8 cellular contexts compared by ENCODE assay signal in the genomic region with DNA sequence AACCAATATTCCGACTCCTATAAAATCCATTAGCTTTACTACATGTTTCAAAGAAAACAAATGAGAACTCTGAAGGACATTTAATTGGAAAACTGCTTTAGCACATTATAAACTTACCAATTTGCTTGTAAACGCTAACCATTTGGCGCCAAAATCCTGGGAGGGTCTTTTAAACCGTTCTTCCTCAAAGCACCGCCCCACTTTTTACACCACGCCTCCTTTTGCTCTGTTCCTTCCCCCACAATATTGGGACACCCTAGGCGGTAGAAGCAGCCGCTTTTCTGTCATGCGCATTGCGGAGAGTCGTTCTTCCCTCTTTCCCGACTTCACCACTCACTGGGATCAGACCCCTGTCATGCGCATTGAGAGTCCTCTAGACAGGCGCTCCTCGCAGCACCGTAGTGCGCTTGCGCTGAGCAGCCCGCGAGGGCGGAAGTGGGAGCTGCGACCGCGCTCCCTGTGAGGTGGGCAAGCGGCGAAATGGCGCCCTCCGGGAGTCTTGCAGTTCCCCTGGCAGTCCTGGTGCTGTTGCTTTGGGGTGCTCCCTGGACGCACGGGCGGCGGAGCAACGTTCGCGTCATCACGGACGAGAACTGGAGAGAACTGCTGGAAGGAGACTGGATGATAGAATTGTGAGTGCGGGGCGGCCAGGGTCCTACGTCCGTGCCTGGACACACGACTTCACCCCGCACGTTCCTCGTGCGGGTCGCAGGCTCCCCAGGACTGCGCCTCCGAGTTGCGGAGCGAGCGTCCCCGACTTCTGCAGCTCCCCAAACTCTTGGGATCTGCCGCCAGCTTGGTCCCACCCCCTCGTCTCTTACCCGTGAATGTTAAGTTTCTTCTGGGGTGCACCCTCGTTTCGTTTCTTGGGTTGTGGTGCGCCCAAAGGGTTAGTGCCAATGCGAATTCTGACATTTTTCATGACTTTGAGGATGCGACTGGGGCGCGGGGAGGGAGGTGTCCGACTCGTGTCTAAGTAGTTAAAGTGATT. TPM values are rescaled to one million over a fixed set of nuclear protein-coding genes. Genes with fewer than 3 reads are reported as not detected.
DNase-seq lines count a peak whose midpoint lies in the region; ATAC-seq, FAIRE-seq and TF ChIP-seq lines count a peak whose summit lies in the region.

A gene with protein sequence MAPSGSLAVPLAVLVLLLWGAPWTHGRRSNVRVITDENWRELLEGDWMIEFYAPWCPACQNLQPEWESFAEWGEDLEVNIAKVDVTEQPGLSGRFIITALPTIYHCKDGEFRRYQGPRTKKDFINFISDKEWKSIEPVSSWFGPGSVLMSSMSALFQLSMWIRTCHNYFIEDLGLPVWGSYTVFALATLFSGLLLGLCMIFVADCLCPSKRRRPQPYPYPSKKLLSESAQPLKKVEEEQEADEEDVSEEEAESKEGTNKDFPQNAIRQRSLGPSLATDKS (plus strand): TSS at position 435 of the 991 bp plus-strand sequence. CDS start 46 bp downstream, at position 481.

- no peak for TF ChIP-seq EP300 in A549 (IDR thresholded peaks at IDR 0.05)
- peak in 1 of 4 donors; percentile 7 for TF ChIP-seq EP300 in sigmoid colon (IDR thresholded peaks at IDR 0.05)

- H3K4me1 ChIP-seq in A549, result peaks cover 24% of the 10 kb centered on the region; the same call in 2 of the 3 replicates
- H3K4me1 ChIP-seq in sigmoid colon, result peaks cover 0 to 25% (median 20%) of the 10 kb centered on the region in 4 donors

- CTCF ChIA-PET in A549 (lab: Yijun Ruan, JAX), result interaction anchor here (0.7 to 1.4 kb wide), 7 partner anchors 10 to 286 kb away, joined by 3 to 6 read pairs (median 3); no protein-coding TSS in a partner anchor

- peak within 1 kb of the TSS; percentile 94 for H3K27ac ChIP-seq in A549
- peak within 1 kb of the TSS; percentile 38 for H3K27ac ChIP-seq in brain microvascular endothelial cell
- H3K27ac ChIP-seq in sigmoid colon, result peak within 1 kb of the TSS; percentile 85 to 88 (median 86)

- TF ChIP-seq CTCF in A549 (IDR thresholded peaks at IDR 0.05) (no peak), brain microvascular endothelial cell (IDR thresholded peaks at IDR 0.05; ENCODE audit: low read depth, low read length, missing control alignments) (peak; percentile 14), sigmoid colon (IDR thresholded peaks at IDR 0.05) (no peak)

- DNase-seq in A549 (ENCODE audit: low read depth in 1 of 2, low spot score in 1 of 2) (peak; percentile 99 to 100), NCI-H2107 treated with DMSO at 0.1 percent for 48 hours (lab: John Stamatoyannopoulos, UW; ENCODE audit: unreplicated experiment) (peak; percentile 100), brain microvascular endothelial cell (peak; percentile 98), iPS DF 4.7 (ENCODE audit: extremely low read depth, low spot score) (peak; percentile 99), sigmoid colon (peak; percentile 99)

- WGBS in A549 (ENCODE audit: missing lambda C conversion rate), result 1% methylated on average over 63 of the region's 65 CpGs
- WGBS in sigmoid colon, 2 donors, result 0 to 1% methylated on average over 65 of the region's 65 CpGs

- H3K9me3 ChIP-seq in A549, result no peaks in the 10 kb centered on the region
- H3K9me3 ChIP-seq in sigmoid colon, result no peaks in the 10 kb centered on the region

- TF ChIP-seq RAD21 in A549 (conservative IDR thresholded peaks at IDR 0.05 in 1 of 2, IDR thresholded peaks at IDR 0.05 in 1 of 2), result no peak

- peaks cover 3% of the 10 kb centered on the region for H3K36me3 ChIP-seq in brain microvascular endothelial cell (replicated peaks)
- H3K36me3 ChIP-seq in sigmoid colon, result no peaks in the 10 kb centered on the region

- H3K4me3 ChIP-seq in A549 (peak within 1 kb of the TSS; percentile 95), brain microvascular endothelial cell (ENCODE audit: low read depth, low read length) (peak within 1 kb of the TSS; percentile 83), sigmoid colon (peak within 1 kb of the TSS; percentile 81 to 97 (median 91))

- intact Hi-C loops in sigmoid colon (cut with DNase I), result loop anchor here (5.0 to 10.0 kb wide), 2 partner anchors 412 to 1315 kb away; a partner anchor contains a TSS

- TF ChIP-seq POLR2A in A549 (IDR thresholded peaks at IDR 0.05; ENCODE audit: low read length) (peak; percentile 98), sigmoid colon (IDR thresholded peaks at IDR 0.05) (peak; percentile 81 to 84)

- in situ Hi-C loops in brain microvascular endothelial cell (cut with HindIII; ENCODE audit: low pct_ligation_motif_present, low sequenced_read_pairs), result no loop called here

- H3K4me2 ChIP-seq in A549, result peak within 1 kb of the TSS; percentile 75

- no peaks in the 10 kb centered on the region for H3K27me3 ChIP-seq in brain microvascular endothelial cell (replicated peaks)
- no peaks in the 10 kb centered on the region for H3K27me3 ChIP-seq in sigmoid colon

- POLR2A ChIA-PET in A549 (lab: Yijun Ruan, JAX), result interaction anchor here (0.7 to 1.8 kb wide), 5 partner anchors 23 to 296 kb away, joined by 3 to 14 read pairs (median 5); a partner anchor contains a TSS

- FAIRE-seq in A549 (lab: Jason Lieb, UNC) (peak; percentile 98), TTC549 (lab: Jason Lieb, UNC) (peak; percentile 95)

- ATAC-seq in A549 (peak; percentile 97 to 98), GM18858 (IDR thresholded peaks at IDR 0.05; ENCODE audit: unreplicated experiment) (peak; percentile 89), HG03066 (IDR thresholded peaks at IDR 0.05; ENCODE audit: low read depth, unreplicated experiment) (peak; percentile 85)

TF ChIP-seq in A549, 52 proteins besides CTCF, POLR2A, EP300 and RAD21 (continues in another document):
- TF ChIP-seq, protein P1, sequence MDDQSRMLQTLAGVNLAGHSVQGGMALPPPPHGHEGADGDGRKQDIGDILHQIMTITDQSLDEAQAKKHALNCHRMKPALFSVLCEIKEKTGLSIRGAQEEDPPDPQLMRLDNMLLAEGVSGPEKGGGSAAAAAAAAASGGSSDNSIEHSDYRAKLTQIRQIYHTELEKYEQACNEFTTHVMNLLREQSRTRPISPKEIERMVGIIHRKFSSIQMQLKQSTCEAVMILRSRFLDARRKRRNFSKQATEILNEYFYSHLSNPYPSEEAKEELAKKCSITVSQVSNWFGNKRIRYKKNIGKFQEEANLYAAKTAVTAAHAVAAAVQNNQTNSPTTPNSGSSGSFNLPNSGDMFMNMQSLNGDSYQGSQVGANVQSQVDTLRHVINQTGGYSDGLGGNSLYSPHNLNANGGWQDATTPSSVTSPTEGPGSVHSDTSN (IDR thresholded peaks at IDR 0.05), result no peak
- TF ChIP-seq HOXA7 (CRISPR knock-in tag; IDR thresholded peaks at IDR 0.05) (no peak), POLR2AphosphoS2 (conservative IDR thresholded peaks at IDR 0.05; ENCODE audit: low read length) (no peak), CBX8 (IDR thresholded peaks at IDR 0.05) (no peak), FOXS1 (CRISPR knock-in tag; IDR thresholded peaks at IDR 0.05) (no peak), MAFK (IDR thresholded peaks at IDR 0.05; ENCODE audit: partially characterized antibody) (no peak)
- TF ChIP-seq, protein P2, sequence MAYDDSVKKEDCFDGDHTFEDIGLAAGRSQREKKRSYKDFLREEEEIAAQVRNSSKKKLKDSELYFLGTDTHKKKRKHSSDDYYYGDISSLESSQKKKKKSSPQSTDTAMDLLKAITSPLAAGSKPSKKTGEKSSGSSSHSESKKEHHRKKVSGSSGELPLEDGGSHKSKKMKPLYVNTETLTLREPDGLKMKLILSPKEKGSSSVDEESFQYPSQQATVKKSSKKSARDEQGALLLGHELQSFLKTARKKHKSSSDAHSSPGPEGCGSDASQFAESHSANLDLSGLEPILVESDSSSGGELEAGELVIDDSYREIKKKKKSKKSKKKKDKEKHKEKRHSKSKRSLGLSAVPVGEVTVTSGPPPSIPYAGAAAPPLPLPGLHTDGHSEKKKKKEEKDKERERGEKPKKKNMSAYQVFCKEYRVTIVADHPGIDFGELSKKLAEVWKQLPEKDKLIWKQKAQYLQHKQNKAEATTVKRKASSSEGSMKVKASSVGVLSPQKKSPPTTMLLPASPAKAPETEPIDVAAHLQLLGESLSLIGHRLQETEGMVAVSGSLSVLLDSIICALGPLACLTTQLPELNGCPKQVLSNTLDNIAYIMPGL (CRISPR knock-in tag; IDR thresholded peaks at IDR 0.05; ENCODE audit: borderline replicate concordance), result no peak
- TF ChIP-seq, protein P3, sequence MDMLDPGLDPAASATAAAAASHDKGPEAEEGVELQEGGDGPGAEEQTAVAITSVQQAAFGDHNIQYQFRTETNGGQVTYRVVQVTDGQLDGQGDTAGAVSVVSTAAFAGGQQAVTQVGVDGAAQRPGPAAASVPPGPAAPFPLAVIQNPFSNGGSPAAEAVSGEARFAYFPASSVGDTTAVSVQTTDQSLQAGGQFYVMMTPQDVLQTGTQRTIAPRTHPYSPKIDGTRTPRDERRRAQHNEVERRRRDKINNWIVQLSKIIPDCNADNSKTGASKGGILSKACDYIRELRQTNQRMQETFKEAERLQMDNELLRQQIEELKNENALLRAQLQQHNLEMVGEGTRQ (IDR thresholded peaks at IDR 0.05), result no peak

RNA-seq across cellular contexts. Expression of the gene that starts here (rescaled TPM):
- polyA plus RNA-seq in A549 (2011; rRNA removed) (39.6 and 58.6 TPM in 2 replicates), A549 (2017; fragmentation: RNase III; extraction: RNeasy Plus Mini Kit Qiagen cat#74134 plus additional on column Dnase treatment) (57.7 to 64.0 TPM (median 59.6 TPM) in 3 replicates), sigmoid colon (10 to 100 TPM in 1 of 3 donors, 1 to 10 TPM in 2; 5.4 to 18.2 (median 6.9) TPM)
- polyA plus RNA-seq in A549 (2012; cell fraction: cytosol; rRNA removed), result 13.2 and 14.7 TPM in 2 replicates
- 7.0 and 11.0 TPM in 2 replicates for polyA plus RNA-seq in A549 (2012; cell fraction: nucleus; rRNA removed)
- polyA minus RNA-seq in A549 (2011; rRNA and poly(A)+ RNA removed), result 19.1 and 20.1 TPM in 2 replicates
- 10 to 100 TPM; 21.2 to 38.3 (median 27.7) TPM for total RNA-seq in sigmoid colon

Comparison
In these comparisons a context has a peak if more than half of its experiments do, and no peak if none do; other contexts are left out.
1. Peak in every context shown above with its lines: DNase-seq, ATAC-seq, H3K4me3 ChIP-seq and H3K27ac ChIP-seq.
2. H3K27ac ChIP-seq: peak in every context shown above with its lines; median percentile 94 in A549; 86 in sigmoid colon; 38 in brain microvascular endothelial cell.